In the genomic region with DNA sequence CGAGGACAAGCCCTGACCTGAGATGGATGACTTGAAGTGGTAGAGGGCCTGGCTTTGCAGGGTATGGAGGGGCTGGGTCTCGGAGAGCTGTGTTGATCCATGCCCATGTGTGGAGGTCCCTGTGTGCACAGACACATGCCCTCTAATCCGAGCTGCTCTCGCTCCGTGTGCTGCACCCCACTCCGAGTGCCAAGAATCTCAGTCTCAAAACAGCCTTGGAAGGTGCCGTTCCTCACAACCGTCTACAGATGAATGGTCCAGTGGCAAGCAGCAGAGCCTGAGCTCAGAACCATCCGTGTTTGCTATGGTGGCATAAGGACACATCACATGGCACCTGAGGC, we compare ENCODE assay signal across 23 cellular contexts.
DNase-seq lines count a peak whose midpoint lies in the region; ATAC-seq and TF ChIP-seq lines count a peak whose summit lies in the region.
"Had no signal": no experiment of that assay in that cellular context is flagged by ENCODE, and none has a peak within 500 bp of the region (broad histone marks: within the 10 kb centered on the region; RNA-seq: fewer than 3 reads in every experiment).

No MANE protein-coding gene starts in this region.

- H3K27me3 Mint-ChIP-seq in T-helper 17 cell (no peaks in the 10 kb centered on the region), neural progenitor cell (ENCODE audit: insufficient read depth, low read depth) (peaks cover 2% of the 10 kb centered on the region), chondrocyte (ENCODE audit: low read depth) (no peaks in the 10 kb centered on the region)
- H3K27me3 Mint-ChIP-seq: CD4-positive, alpha-beta T cell had no signal

- H3K27ac ChIP-seq in IMR-90 (ENCODE audit: insufficient read depth, low read length), result no peak overlapping the region
- H3K27ac ChIP-seq in neural progenitor cell, result no peak overlapping the region
- H3K27ac ChIP-seq: A549; BLaER1 treated with 17β-estradiol and CSF1 and Interleukin-3, amounts not matched to agents 10 nM and 100 nM had no signal

- peaks cover 14% of the 10 kb centered on the region for H3K9me1 ChIP-seq in IMR-90 (ENCODE audit: insufficient read depth, low read length)

- no peaks in the 10 kb centered on the region for H3K79me1 ChIP-seq in IMR-90 (ENCODE audit: low read depth in 1 of 2, low read length in 2 of 2)

- H3K27me3 ChIP-seq in IMR-90 (ENCODE audit: control insufficient read depth, insufficient read depth, low read length), result no peaks in the 10 kb centered on the region
- no peaks in the 10 kb centered on the region for H3K27me3 ChIP-seq in neural progenitor cell
- H3K27me3 ChIP-seq: BE2C; BLaER1 treated with 17β-estradiol and CSF1 and Interleukin-3, amounts not matched to agents 10 nM and 100 nM had no signal

- H4K91ac ChIP-seq in IMR-90 (ENCODE audit: insufficient read depth, low read depth, low read length), result no peak overlapping the region

- H4K5ac ChIP-seq in IMR-90 (ENCODE audit: low read depth, low read length), result no peak overlapping the region

- H2BK5ac ChIP-seq in IMR-90 (ENCODE audit: low read depth, low read length, poor library complexity, severe bottlenecking), result no peak overlapping the region

- TF ChIP-seq CTCF in IMR-90 (conservative IDR thresholded peaks at IDR 0.05; ENCODE audit: low read depth, low read length) (no peak), neural progenitor cell (IDR thresholded peaks at IDR 0.05) (no peak), chondrocyte (IDR thresholded peaks at IDR 0.05) (no peak), lower leg skin (IDR thresholded peaks at IDR 0.05) (no peak)

- peak overlapping the region; percentile 42 for H2AK9ac ChIP-seq in IMR-90 (replicated peaks; ENCODE audit: low read depth, low read length, poor library complexity)

- H4K8ac ChIP-seq in IMR-90 (ENCODE audit: low read depth in 2 of 2, low read length in 2 of 2), result no peak overlapping the region

- H3K4me1 ChIP-seq in IMR-90 (ENCODE audit: control insufficient read depth, insufficient read depth, low read length) (no peaks in the 10 kb centered on the region; the same call in 1 of the 2 replicates), neural progenitor cell (peaks cover 8% of the 10 kb centered on the region)
- H3K4me1 ChIP-seq: A549 had no signal

- H4K20me1 ChIP-seq in IMR-90 (ENCODE audit: insufficient read depth, low read length) (no peaks in the 10 kb centered on the region; the same call in 1 of the 2 replicates), neural progenitor cell (ENCODE audit: low read depth) (no peaks in the 10 kb centered on the region)
- H4K20me1 ChIP-seq: BLaER1 treated with 17β-estradiol and CSF1 and Interleukin-3, amounts not matched to agents 10 nM and 100 nM had no signal

- H3K9me3 ChIP-seq in IMR-90 (ENCODE audit: control insufficient read depth, insufficient read depth, low read length) (no peaks in the 10 kb centered on the region), T-helper 17 cell (ENCODE audit: control insufficient read depth, low read length, poor library complexity, severe bottlenecking) (no peaks in the 10 kb centered on the region), neural progenitor cell (ENCODE audit: low read depth) (no peaks in the 10 kb centered on the region)
- H3K9me3 ChIP-seq: A549, BE2C had no signal

- TSS peak; percentile 8 for BruUV-seq in IMR-90 (replicated peaks; lab: Mats Ljungman, UMichigan)

- no peak overlapping the region for H2BK15ac ChIP-seq in IMR-90 (ENCODE audit: low read depth, low read length)

- CTCF ChIA-PET in IMR-90 (lab: Yijun Ruan, JAX), result no interaction called here

- H2AK5ac ChIP-seq in IMR-90 (ENCODE audit: low read depth, low read length), result no peak overlapping the region

- H2BK120ac ChIP-seq in IMR-90 (ENCODE audit: low read depth, low read length), result no peak overlapping the region

- ATAC-seq in IMR-90 (ENCODE audit: low read depth) (no peak), T-helper 17 cell (no peak)
- ATAC-seq: A549, GM23338, HCT116 had no signal

- H3K9ac ChIP-seq in IMR-90 (ENCODE audit: low read depth, low read length) (no peak overlapping the region), neural progenitor cell (no peak overlapping the region)
- H3K9ac ChIP-seq: BLaER1 treated with 17β-estradiol and CSF1 and Interleukin-3, amounts not matched to agents 10 nM and 100 nM had no signal

- H3K4me3 ChIP-seq in IMR-90 (ENCODE audit: insufficient read depth, low read depth, low read length), result no peak overlapping the region
- H3K4me3 ChIP-seq in neural progenitor cell, result no peak overlapping the region
- H3K4me3 ChIP-seq in lower leg skin (ENCODE audit: low read depth, poor library complexity, severe bottlenecking), result no peak overlapping the region
- H3K4me3 ChIP-seq: A549; BLaER1 treated with 17β-estradiol and CSF1 and Interleukin-3, amounts not matched to agents 10 nM and 100 nM; GM23338 had no signal

- no peaks in the 10 kb centered on the region for H3K9me3 Mint-ChIP-seq in neural progenitor cell
- no peaks in the 10 kb centered on the region for H3K9me3 Mint-ChIP-seq in chondrocyte (ENCODE audit: low read depth)
- H3K9me3 Mint-ChIP-seq: CD4-positive, alpha-beta T cell; GM23338; H9 had no signal

- POLR2A ChIA-PET in IMR-90 (lab: Charles Lee; ENCODE audit: unreplicated experiment), result no interaction called here

- H2AFZ ChIP-seq in IMR-90 (replicated peaks; ENCODE audit: low read length, poor library complexity) (no peak overlapping the region), neural progenitor cell (replicated peaks) (no peak overlapping the region)
- H2AFZ ChIP-seq: GM23338 had no signal

- H3K18ac ChIP-seq in IMR-90 (ENCODE audit: low read depth, low read length), result no peak overlapping the region

- dilution Hi-C loops in IMR-90 (cut with HindIII; ENCODE audit: low sequenced_read_pairs, unreplicated experiment), result no loop called here

- H3F3A ChIP-seq in neural progenitor cell (ENCODE audit: low read depth), result no peaks in the 10 kb centered on the region

- 95% methylated on average over 7 of the region's 9 CpGs; no CpG with 5 or more reads in 1 of the 2 experiments for WGBS in IMR-90 (ENCODE audit: extremely low coverage in 2 of 2, insufficient read length in 1 of 2), 2 experiments
- 97% methylated on average over 9 of the region's 9 CpGs for WGBS in lower leg skin, 2 donors

- TF ChIP-seq POLR2A in IMR-90 (IDR thresholded peaks at IDR 0.05; ENCODE audit: low read depth, low read length) (no peak), lower leg skin (IDR thresholded peaks at IDR 0.05) (no peak)

- H3K27ac Mint-ChIP-seq in T-helper 17 cell (peak overlapping the region; percentile 4), neural progenitor cell (no peak overlapping the region), chondrocyte (ENCODE audit: unreplicated experiment) (no peak overlapping the region)
- H3K27ac Mint-ChIP-seq: CD14-positive monocyte; CD4-positive, alpha-beta T cell had no signal

- no peak overlapping the region for H3K4me2 ChIP-seq in IMR-90 (ENCODE audit: low read depth, low read length)
- no peak overlapping the region for H3K4me2 ChIP-seq in neural progenitor cell
- H3K4me2 ChIP-seq: A549, GM23338 had no signal

- intact Hi-C loops in IMR-90 (cut with micrococcal nuclease), result no loop called here
- intact Hi-C loops in posterior vena cava (cut with DNase I), result no loop called here
- intact Hi-C loops in lower leg skin (cut with DNase I; ENCODE audit: low total_unique reads), result no loop called here

- H3K4me1 Mint-ChIP-seq in T-helper 17 cell, result peaks cover 4% of the 10 kb centered on the region
- H3K4me1 Mint-ChIP-seq in neural progenitor cell, result peaks cover 63% of the 10 kb centered on the region
- H3K4me1 Mint-ChIP-seq in chondrocyte (ENCODE audit: low read depth), result peaks cover 14% of the 10 kb centered on the region

- no peak overlapping the region for H3K56ac ChIP-seq in IMR-90 (ENCODE audit: extremely low read depth, insufficient read depth, low read length)

- H3K23ac ChIP-seq in IMR-90 (ENCODE audit: low read depth, low read length), result no peak overlapping the region

- H3K36me3 ChIP-seq in IMR-90 (ENCODE audit: control insufficient read depth, insufficient read depth, low read length), result peaks cover 75% of the 10 kb centered on the region
- no peaks in the 10 kb centered on the region for H3K36me3 ChIP-seq in neural progenitor cell

- H3K14ac ChIP-seq in IMR-90 (replicated peaks; ENCODE audit: low read depth, low read length), result no peak overlapping the region

- in situ Hi-C loops in IMR-90 (cut with MboI; ENCODE audit: low sequenced_read_pairs), result no loop called here

- no peak overlapping the region for H3K4me3 Mint-ChIP-seq in T-helper 17 cell
- peak overlapping the region; percentile 15 for H3K4me3 Mint-ChIP-seq in neural progenitor cell
- no peak overlapping the region for H3K4me3 Mint-ChIP-seq in chondrocyte (ENCODE audit: unreplicated experiment)
- H3K4me3 Mint-ChIP-seq: CD14-positive monocyte; CD4-positive, alpha-beta T cell; GM23338; H9 had no signal

- DNase-seq in IMR-90 (no peak), T-helper 17 cell (no peak), neural progenitor cell (ENCODE audit: low spot score) (no peak), posterior vena cava (ENCODE audit: low spot score) (peak; percentile 57), chondrocyte (ENCODE audit: low spot score) (no peak), ecto neural progenitor cell (ENCODE audit: low spot score) (no peak), lower leg skin (ENCODE audit: low spot score in 2 of 2) (no peak)
- DNase-seq: 8988T; ACHN; AML-193; BE2C; Calu3; CD4-positive, alpha-beta T cell; COR-L47; DMS53; DMS79 treated with DMSO at 0.1 percent for 48 hours; GF-D8; H9 had no signal

- no peak overlapping the region for H3K4ac ChIP-seq in IMR-90 (ENCODE audit: low read depth, low read length)

- H3K36me3 Mint-ChIP-seq in T-helper 17 cell (ENCODE audit: low read depth), result no peaks in the 10 kb centered on the region
- peaks cover 27% of the 10 kb centered on the region for H3K36me3 Mint-ChIP-seq in neural progenitor cell
- peaks cover 39% of the 10 kb centered on the region for H3K36me3 Mint-ChIP-seq in chondrocyte (ENCODE audit: low read depth)

- H2BK20ac ChIP-seq in IMR-90 (ENCODE audit: low read depth, low read length), result no peak overlapping the region

- H3K79me2 ChIP-seq in neural progenitor cell (ENCODE audit: low read depth), result no peaks in the 10 kb centered on the region

- no peak for TF ChIP-seq RAD21 in IMR-90 (IDR thresholded peaks at IDR 0.05; ENCODE audit: low read length)

TF ChIP-seq in IMR-90, 13 proteins besides CTCF, POLR2A, EP300 and RAD21 (continues in another document):
- TF ChIP-seq MAZ (IDR thresholded peaks at IDR 0.05; ENCODE audit: borderline replicate concordance, low read depth, low read length), result no peak
- TF ChIP-seq BHLHE40 (IDR thresholded peaks at IDR 0.05; ENCODE audit: low read depth, low read length), result no peak
- TF ChIP-seq CHD1 (IDR thresholded peaks at IDR 0.05; ENCODE audit: low read depth, low read length), result no peak
- no peak for TF ChIP-seq MXI1 (IDR thresholded peaks at IDR 0.05; ENCODE audit: borderline replicate concordance, low read depth, low read length)
- no peak for TF ChIP-seq MAFK (IDR thresholded peaks at IDR 0.05; ENCODE audit: low read depth, low read length)
- TF ChIP-seq NFE2L2 (IDR thresholded peaks at IDR 0.05; ENCODE audit: low read depth, low read length), result no peak
- no peak for TF ChIP-seq FOS (IDR thresholded peaks at IDR 0.05; ENCODE audit: low read depth, low read length)
- TF ChIP-seq CEBPB (IDR thresholded peaks at IDR 0.05; ENCODE audit: low read depth, low read length), result no peak
- no peak for TF ChIP-seq SMC3 (IDR thresholded peaks at IDR 0.05; ENCODE audit: low read depth, low read length)
- no peak for TF ChIP-seq RFX5 (IDR thresholded peaks at IDR 0.05; ENCODE audit: low read depth, low read length)
